9 cellular contexts compared by ENCODE assay signal in the genomic region with DNA sequence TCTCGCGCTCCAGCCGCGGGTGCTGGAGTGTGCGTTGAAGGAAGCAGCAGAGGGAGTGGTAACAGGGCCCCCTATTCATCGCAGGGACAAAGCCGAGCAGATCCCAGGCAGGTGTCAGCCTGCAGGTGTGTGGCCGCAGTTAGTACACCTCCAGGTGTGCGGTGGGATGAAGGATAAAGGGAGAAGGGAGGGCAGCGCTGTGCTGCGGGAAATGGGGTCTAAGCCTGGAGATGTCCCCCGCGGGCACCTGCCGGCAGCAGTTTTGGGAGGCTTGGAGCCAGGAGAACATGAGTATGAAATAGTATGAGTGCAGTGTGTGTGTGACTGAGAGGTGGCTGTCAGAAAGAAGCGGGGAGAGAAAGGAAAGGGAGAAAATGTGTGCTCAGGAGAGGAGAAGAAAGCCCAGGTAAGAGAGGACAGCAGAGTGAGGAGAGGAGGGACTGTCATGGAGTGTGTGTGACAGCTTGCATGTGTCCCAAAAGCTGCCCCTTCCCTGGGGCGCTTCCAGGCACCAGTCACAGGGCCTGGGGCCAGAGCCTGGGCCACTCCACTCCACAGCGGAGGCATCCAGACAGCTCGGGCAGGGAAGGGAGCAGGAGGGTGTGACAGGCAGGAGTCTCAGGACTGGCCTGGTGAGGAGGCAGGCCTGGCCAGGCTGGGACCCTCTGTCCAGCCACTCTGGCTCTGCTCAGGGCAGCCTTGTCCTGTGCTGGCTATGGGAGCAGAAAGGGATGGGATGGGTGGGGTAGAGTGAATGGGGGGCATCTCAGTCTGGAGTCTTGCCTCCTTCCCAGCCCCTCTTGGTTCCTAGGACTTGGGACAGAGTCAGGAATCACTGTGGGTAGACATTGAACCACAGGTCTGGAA. TPM values are rescaled to one million over a fixed set of nuclear protein-coding genes. Genes with fewer than 3 reads are reported as not detected.
DNase-seq lines count a peak whose midpoint lies in the region; ATAC-seq and TF ChIP-seq lines count a peak whose summit lies in the region.
"Had no signal": no experiment of that assay in that cellular context is flagged by ENCODE, and none has a peak within 500 bp of the region (broad histone marks: within the 10 kb centered on the region; RNA-seq: fewer than 3 reads in every experiment).

No MANE protein-coding gene starts in this region.

- BruUV-seq in MCF 10A (replicated peaks; lab: Mats Ljungman, UMichigan) = no TSS peak
- BruUV-seq in mammary epithelial cell (replicated peaks; lab: Mats Ljungman, UMichigan) = no TSS peak

- dilution Hi-C loops in mammary epithelial cell (cut with HindIII; ENCODE audit: low sequenced_read_pairs) = loop anchor here (10.0 kb wide), 1 partner anchor 61 kb away; a partner anchor contains a TSS

- H3K9me3 ChIP-seq in breast epithelium = no peaks in the 10 kb centered on the region
- no peaks in the 10 kb centered on the region for H3K9me3 ChIP-seq in mammary epithelial cell (replicated peaks; ENCODE audit: insufficient read depth, low read length)
- no peaks in the 10 kb centered on the region for H3K9me3 ChIP-seq in uterus
- H3K9me3 ChIP-seq: right lobe of liver had no signal

- H3K4me1 ChIP-seq in breast epithelium = peaks cover 0 to 6% of the 10 kb centered on the region in 2 donors
- H3K4me1 ChIP-seq in mammary epithelial cell (ENCODE audit: insufficient read depth, low read length) = peaks cover 13% of the 10 kb centered on the region
- H3K4me1 ChIP-seq in uterus = no peaks in the 10 kb centered on the region

- intact Hi-C loops in breast epithelium (cut with DNase I; ENCODE audit: low total_unique reads) (loop anchor here (10.0 kb wide), 1 partner anchor 61 kb away; a partner anchor contains a TSS), MCF 10A (cut with micrococcal nuclease) (no loop called here), mammary epithelial cell (cut with micrococcal nuclease) (loop anchor here (2.0 kb wide), 1 partner anchor 13 kb away; a partner anchor contains a TSS), uterus (cut with DNase I; ENCODE audit: low total_unique reads) (no loop called here)

- no peaks in the 10 kb centered on the region for H3K36me3 ChIP-seq in breast epithelium
- no peaks in the 10 kb centered on the region for H3K36me3 ChIP-seq in mammary epithelial cell (ENCODE audit: insufficient read depth, low read length)
- H3K36me3 ChIP-seq in uterus = no peaks in the 10 kb centered on the region
- H3K36me3 ChIP-seq: right lobe of liver had no signal

- no peak overlapping the region for H3K27ac Mint-ChIP-seq in MCF 10A (ENCODE audit: low read depth, unreplicated experiment)
- H3K27ac Mint-ChIP-seq in memory B cell = no peak overlapping the region

- H3K9ac ChIP-seq in mammary epithelial cell (ENCODE audit: insufficient read depth, low read length) = no peak overlapping the region

- H3K4me2 ChIP-seq in mammary epithelial cell (ENCODE audit: insufficient read depth, low read depth, low read length) = peak overlapping the region; percentile 92

- H3K4me3 ChIP-seq in breast epithelium (peak overlapping the region; percentile 43 to 83 (median 57)), mammary epithelial cell (replicated peaks in 1 of 3; ENCODE audit: insufficient read depth in 1 of 3, low read depth in 2 of 3, low read length in 3 of 3) (peak overlapping the region in 2 of 3 experiments; percentile 25 to 31), uterus (peak overlapping the region; percentile 11 to 45)

- no peaks in the 10 kb centered on the region for H3K27me3 ChIP-seq in breast epithelium
- no peaks in the 10 kb centered on the region for H3K27me3 ChIP-seq in mammary epithelial cell (ENCODE audit: insufficient read depth, low read length)
- no peaks in the 10 kb centered on the region for H3K27me3 ChIP-seq in uterus
- H3K27me3 ChIP-seq: right lobe of liver had no signal

- in situ Hi-C loops in mammary epithelial cell (cut with MboI; ENCODE audit: low sequenced_read_pairs in 2 of 2) = no loop called here

- peak overlapping the region; percentile 48 for H2AFZ ChIP-seq in mammary epithelial cell (ENCODE audit: low read depth, low read length)

- no peak for DNase-seq in breast epithelium (ENCODE audit: low spot score in 2 of 2)
- no peak for DNase-seq in MCF 10A (ENCODE audit: unreplicated experiment)
- DNase-seq in mammary epithelial cell = no peak
- DNase-seq in memory B cell (ENCODE audit: low spot score in 2 of 2) = no peak
- no peak for DNase-seq in uterus
- DNase-seq in NCI-H510A treated with DMSO at 0.1 percent for 48 hours (lab: John Stamatoyannopoulos, UW) = no peak
- no peak for DNase-seq in glomerular visceral epithelial cell (ENCODE audit: extremely low spot score)

- H3K79me2 ChIP-seq in mammary epithelial cell (ENCODE audit: insufficient read depth, low read length) = no peaks in the 10 kb centered on the region

- H3K9me3 Mint-ChIP-seq in MCF 10A (ENCODE audit: unreplicated experiment) (no peaks in the 10 kb centered on the region), memory B cell (no peaks in the 10 kb centered on the region)

- no peak for ATAC-seq in memory B cell (ENCODE audit: low read depth)
- ATAC-seq in GM18861 (IDR thresholded peaks at IDR 0.05; ENCODE audit: unreplicated experiment) = no peak

- H3K36me3 Mint-ChIP-seq in MCF 10A (ENCODE audit: insufficient read depth, unreplicated experiment) = peaks cover 6% of the 10 kb centered on the region
- no peaks in the 10 kb centered on the region for H3K36me3 Mint-ChIP-seq in memory B cell

- WGBS in mammary epithelial cell (ENCODE audit: low coverage, missing lambda C conversion rate) = 46% methylated on average over 10 of the region's 18 CpGs

- H3K27ac ChIP-seq in breast epithelium (peak overlapping the region in 1 of 2 donors; percentile 48), mammary epithelial cell (ENCODE audit: insufficient read depth, low read depth, low read length) (no peak overlapping the region), uterus (peak overlapping the region; percentile 49 to 56)
- H3K27ac ChIP-seq: right lobe of liver had no signal

- CTCF ChIA-PET in MCF 10A (lab: Yijun Ruan, JAX) = interaction anchor here (0.6 to 7.0 kb wide), 2 partner anchors 19 to 77 kb away, joined by 3 to 53 read pairs; a partner anchor contains a TSS
- CTCF ChIA-PET in mammary epithelial cell (lab: Charles Lee; ENCODE audit: low non-redundant PET) = no interaction called here

- POLR2A ChIA-PET in MCF 10A (lab: Yijun Ruan, JAX) = interaction anchor here (1.0 to 2.2 kb wide), 2 partner anchors 8 to 76 kb away, joined by 3 to 8 read pairs; no protein-coding TSS in a partner anchor

- H3K4me1 Mint-ChIP-seq in MCF 10A (ENCODE audit: insufficient read depth, unreplicated experiment) (peaks cover 15% of the 10 kb centered on the region), memory B cell (peaks cover 27% of the 10 kb centered on the region)

- no peak for TF ChIP-seq CTCF in breast epithelium (IDR thresholded peaks at IDR 0.05)
- no peak for TF ChIP-seq CTCF in MCF 10A (IDR thresholded peaks at IDR 0.05; ENCODE audit: unreplicated experiment)
- no peak for TF ChIP-seq CTCF in mammary epithelial cell (conservative IDR thresholded peaks at IDR 0.05 in 1 of 2, IDR thresholded peaks at IDR 0.05 in 1 of 2; ENCODE audit: extremely low read depth in 1 of 2, insufficient read depth in 1 of 2, low read depth in 1 of 2, low read length in 2 of 2)
- TF ChIP-seq CTCF in uterus (IDR thresholded peaks at IDR 0.05) = no peak

- no peak for TF ChIP-seq POLR2A in breast epithelium (IDR thresholded peaks at IDR 0.05)
- no peak for TF ChIP-seq POLR2A in uterus (IDR thresholded peaks at IDR 0.05)

- H3K27me3 Mint-ChIP-seq in MCF 10A (ENCODE audit: insufficient read depth, unreplicated experiment) = no peaks in the 10 kb centered on the region
- H3K27me3 Mint-ChIP-seq in memory B cell = no peaks in the 10 kb centered on the region

- H4K20me1 ChIP-seq in mammary epithelial cell (ENCODE audit: insufficient read depth, low read length) = no peaks in the 10 kb centered on the region

- H3K4me3 Mint-ChIP-seq in MCF 10A (ENCODE audit: unreplicated experiment) (no peak overlapping the region), memory B cell (peak overlapping the region; percentile 67)

RNA-seq across cellular contexts. Expression of a gene that starts 0.8 kb away (rescaled TPM):
- 1 to 10 TPM; 1.9 to 6.2 (median 4.8) TPM for total RNA-seq in breast epithelium
- 0.44 TPM in 1 of 2 replicates, not detected in the other for total RNA-seq in MCF 10A (2022)
- 1 to 10 TPM in 1 of 2 donors, under 1 TPM in 1; 0.54 to 7.0 TPM for total RNA-seq in mammary epithelial cell
- 0.26 TPM for polyA plus RNA-seq in mammary epithelial cell
- polyA minus RNA-seq in mammary epithelial cell = not detected
- total RNA-seq in uterus = 10 to 100 TPM in 1 of 4 donors, 1 to 10 TPM in 2, not detected in 1; 7.6 to 35.8 (median 8.7) TPM

RNA-seq across cellular contexts. Expression of a gene that starts 5.7 kb away (rescaled TPM):
- total RNA-seq in breast epithelium = 10 to 100 TPM in 2 of 3 donors, 1 to 10 TPM in 1; 5.6 to 22.8 (median 21.4) TPM
- 86.0 and 90.1 TPM in 2 replicates for total RNA-seq in MCF 10A (2022)
- total RNA-seq in mammary epithelial cell = 10 to 100 TPM; 17.3 to 71.6 TPM
- 28.8 TPM for polyA plus RNA-seq in mammary epithelial cell
- polyA minus RNA-seq in mammary epithelial cell = 228 TPM
- 10 to 100 TPM in 1 of 4 donors, under 1 TPM in 1, not detected in 2; 0.88 to 21.0 TPM for total RNA-seq in uterus

RNA-seq across cellular contexts. Expression of a gene that starts 10.7 kb away (rescaled TPM):
- total RNA-seq in breast epithelium = not detected
- total RNA-seq in MCF 10A (2022) = not detected in 2 replicates
- total RNA-seq in mammary epithelial cell = not detected
- polyA plus RNA-seq in mammary epithelial cell = not detected
- polyA minus RNA-seq in mammary epithelial cell = not detected
- under 1 TPM in 2 of 4 donors, not detected in 2; 0.41 to 0.55 TPM for total RNA-seq in uterus
- total RNA-seq: right lobe of liver had no signal

RNA-seq across cellular contexts. Expression of a gene that starts 13.3 kb away (rescaled TPM):
- total RNA-seq in breast epithelium (10 to 100 TPM; 34.6 to 60.2 (median 50.1) TPM), MCF 10A (2022) (83.7 and 115 TPM in 2 replicates), mammary epithelial cell (10 to 100 TPM; 63.5 to 93.8 TPM), uterus (10 to 100 TPM; 39.1 to 64.4 (median 51.6) TPM)
- 111 TPM for polyA plus RNA-seq in mammary epithelial cell
- 277 TPM for polyA minus RNA-seq in mammary epithelial cell

RNA-seq across cellular contexts. Expression of a gene that starts 19.3 kb away (rescaled TPM):
- total RNA-seq in breast epithelium = not detected
- not detected in 2 replicates for total RNA-seq in MCF 10A (2022)
- not detected for total RNA-seq in mammary epithelial cell
- not detected for polyA plus RNA-seq in mammary epithelial cell
- polyA minus RNA-seq in mammary epithelial cell = not detected
- not detected for total RNA-seq in uterus

Comparison
In these comparisons a context has a peak if more than half of its experiments do, and no peak if none do; other contexts are left out.
1. intact Hi-C loops: an anchor here in breast epithelium (10.0 kb wide) and mammary epithelial cell (2.0 kb wide); none called in MCF 10A and uterus.